Comparison of ENCODE assay signal across 33 cellular contexts in the genomic region with DNA sequence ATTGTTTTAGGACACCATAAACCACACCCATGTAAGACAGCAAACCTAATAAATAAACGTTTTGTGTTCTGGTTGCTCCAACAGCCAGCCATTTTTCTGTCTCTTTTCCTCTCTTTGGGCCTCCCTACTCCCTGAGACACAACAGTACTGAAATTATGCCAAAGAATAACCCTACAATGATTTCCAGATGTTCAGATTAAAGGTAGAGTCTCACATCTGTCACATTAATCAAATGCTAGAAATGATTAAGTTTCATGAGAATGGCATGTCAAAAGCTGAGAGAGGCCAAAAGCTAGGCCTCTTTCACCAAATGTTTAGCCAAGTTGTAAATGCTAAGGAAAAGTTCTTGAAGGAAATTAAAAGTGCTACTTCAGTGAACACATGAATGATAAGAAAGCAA.
DNase-seq lines count a peak whose midpoint lies in the region; ATAC-seq and TF ChIP-seq lines count a peak whose summit lies in the region.
"Had no signal": no experiment of that assay in that cellular context is flagged by ENCODE, and none has a peak within 500 bp of the region (broad histone marks: within the 10 kb centered on the region; RNA-seq: fewer than 3 reads in every experiment).

No MANE protein-coding gene starts in this region.

- ATAC-seq in Right ventricle myocardium superior (ENCODE audit: poor library complexity) (peak; percentile 39), GM18498 (IDR thresholded peaks at IDR 0.05; ENCODE audit: unreplicated experiment) (no peak)
- ATAC-seq: CD8-positive, alpha-beta T cell; K562; lower lobe of right lung; natural killer cell treated with Interleukin-12 subunit alpha and Interleukin-12 subunit beta and Interleukin-15 and Interleukin-18, amount 100 ng/mL, for 72 hours; pancreas; right lobe of liver had no signal

- no peak for TF ChIP-seq CTCF in right atrium auricular region (IDR thresholded peaks at IDR 0.05)
- TF ChIP-seq CTCF in foreskin fibroblast (IDR thresholded peaks at IDR 0.05; ENCODE audit: low read depth, low read length) = no peak

- no peak overlapping the region for H3K27ac ChIP-seq in right atrium auricular region
- H3K27ac ChIP-seq in urinary bladder (ENCODE audit: low read depth) = peak overlapping the region; percentile 23
- H3K27ac ChIP-seq: lower lobe of right lung, pancreas, right lobe of liver, testis, uterus had no signal

- peaks cover 4 to 8% of the 10 kb centered on the region in 2 donors for H3K4me1 ChIP-seq in right atrium auricular region
- no peaks in the 10 kb centered on the region for H3K4me1 ChIP-seq in urinary bladder (ENCODE audit: insufficient read depth)
- H3K4me1 ChIP-seq: pancreas, Peyer's patch, right lobe of liver had no signal

- intact Hi-C loops in Right ventricle myocardium superior (cut with DNase I) = loop anchor here (10.0 kb wide), 3 partner anchors 461 to 1161 kb away; no protein-coding TSS in a partner anchor

- H3K36me3 ChIP-seq in right atrium auricular region = no peaks in the 10 kb centered on the region
- H3K36me3 ChIP-seq in urinary bladder (ENCODE audit: insufficient read depth) = no peaks in the 10 kb centered on the region
- H3K36me3 ChIP-seq: lower lobe of right lung, pancreas, Peyer's patch, right lobe of liver, uterus had no signal

- H3K9me3 ChIP-seq in right atrium auricular region = no peaks in the 10 kb centered on the region
- H3K9me3 ChIP-seq: esophagus squamous epithelium, lower lobe of right lung, pancreas, Peyer's patch, right lobe of liver, testis, uterus had no signal

- WGBS in urinary bladder = 44% methylated on average over 1 of the region's 1 CpG

- DNase-seq in Right ventricle myocardium superior = no peak
- DNase-seq in right atrium auricular region (ENCODE audit: low spot score) = no peak
- DNase-seq in amniotic epithelial cell (ENCODE audit: low read depth) = peak; percentile 18
- DNase-seq in foreskin fibroblast = peak; percentile 35 to 55
- no peak for DNase-seq in T-helper 9 cell
- no peak for DNase-seq in H4 (ENCODE audit: low spot score)
- DNase-seq: 8988T; activated CD4-positive, alpha-beta memory T cell treated with anti-CD3 and anti-CD28 coated beads, Interleukin-2, amount 10 ng/mL, durations not matched to agents 7 days and 5 days; activated CD4-positive, CD25-positive, alpha-beta regulatory T cell treated with anti-CD3 and anti-CD28 coated beads, Interleukin-2, amount 50 U/mL, for 72 hours; activated CD8-positive, alpha-beta memory T cell treated with anti-CD3 and anti-CD28 coated beads, Interleukin-2, amount 50 U/mL, for 48 hours; AML-193; anterior cingulate cortex; caudate nucleus; CD8-positive, alpha-beta T cell; DMS 273 treated with DMSO at 0.1 percent for 48 hours; esophagus squamous epithelium; glutamatergic neuron; H7; islet precursor cell; lower lobe of right lung; NCI-H1105 treated with DMSO at 0.1 percent for 48 hours; NCI-H2029; NCI-H69; pancreas; Peyer's patch; right lobe of liver; stimulated activated naive CD4-positive, alpha-beta T cell treated with Interleukin-2 at 50 U/mL for 16 hours; testis; uterus had no signal

- H3K27me3 ChIP-seq in right atrium auricular region = no peaks in the 10 kb centered on the region
- H3K27me3 ChIP-seq: esophagus squamous epithelium, pancreas, Peyer's patch, right lobe of liver, testis, uterus had no signal

- no peak overlapping the region for H3K4me3 ChIP-seq in right atrium auricular region
- no peak overlapping the region for H3K4me3 ChIP-seq in foreskin fibroblast (ENCODE audit: low read depth in 1 of 2, low read length in 2 of 2)
- H3K4me3 ChIP-seq in urinary bladder (ENCODE audit: low read depth, low read length) = no peak overlapping the region
- H3K4me3 ChIP-seq: esophagus squamous epithelium, K562, lower lobe of right lung, pancreas, Peyer's patch, right lobe of liver, testis, uterus had no signal

Comparison
In these comparisons a context has a peak if more than half of its experiments do, and no peak if none do; other contexts are left out.
1. DNase-seq: peak in amniotic epithelial cell (single experiment) and foreskin fibroblast (2 of 2); none in Right ventricle myocardium superior (single experiment), right atrium auricular region (single experiment), T-helper 9 cell (single experiment) and H4 (single experiment).